In the genomic region with DNA sequence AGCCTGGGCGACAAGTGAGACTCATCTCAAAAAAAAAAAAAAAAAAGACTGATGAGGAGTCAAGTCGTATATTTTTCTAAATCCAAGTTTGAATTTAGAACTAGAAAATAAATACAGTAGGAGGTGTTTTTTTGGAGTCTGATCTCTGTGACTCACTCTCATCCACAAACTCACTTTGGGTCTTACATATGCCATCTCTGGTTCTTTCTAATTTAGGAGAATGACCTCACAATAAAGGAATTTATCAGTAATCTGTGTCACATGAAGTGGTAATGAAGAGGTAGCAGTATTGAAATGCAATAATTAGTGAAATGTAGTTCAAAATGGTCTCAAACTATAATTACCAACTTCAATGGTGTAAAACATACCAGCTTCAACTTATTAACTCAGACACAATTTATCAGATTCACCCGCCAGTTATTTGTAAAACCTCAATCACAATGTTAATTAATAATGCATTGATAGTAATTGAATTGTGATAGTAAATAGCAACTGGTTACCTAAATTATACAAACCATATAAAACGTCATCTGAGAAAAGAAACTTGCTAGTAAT, we compare ENCODE assay signal across 1 cellular context.
TF ChIP-seq lines count a peak whose summit lies in the region.

No MANE protein-coding gene starts in this region.

TF ChIP-seq in IMR-90, 13 proteins besides CTCF, POLR2A, EP300 and RAD21:
- TF ChIP-seq FOS (IDR thresholded peaks at IDR 0.05; ENCODE audit: low read depth, low read length) (0 out of 2 replicates have a peak, but pooled peaks have one; percentile 39), CHD1 (IDR thresholded peaks at IDR 0.05; ENCODE audit: low read depth, low read length) (no peak), BHLHE40 (IDR thresholded peaks at IDR 0.05; ENCODE audit: low read depth, low read length) (no peak)
